In the genomic region with DNA sequence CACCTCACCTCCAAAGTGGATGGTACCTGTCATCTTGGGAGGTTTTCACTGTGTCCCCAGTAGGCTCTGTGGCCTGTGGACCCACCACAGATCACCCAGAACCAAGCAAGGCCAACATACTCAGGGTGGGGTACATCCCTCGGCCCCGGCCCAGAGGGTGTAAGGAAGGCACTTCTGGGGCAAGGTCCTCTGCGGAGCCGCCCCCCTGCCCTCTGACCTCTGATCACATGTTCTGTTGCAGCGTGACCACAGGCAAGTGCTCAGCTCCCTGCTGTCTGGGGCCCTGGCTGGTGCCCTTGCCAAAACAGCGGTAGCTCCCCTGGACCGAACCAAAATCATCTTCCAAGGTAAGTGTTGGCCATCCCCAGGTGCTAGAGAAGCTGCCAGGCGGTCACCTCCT, we compare ENCODE assay signal across 18 cellular contexts. TPM values are rescaled to one million over a fixed set of nuclear protein-coding genes. Genes with fewer than 3 reads are reported as not detected.
DNase-seq lines count a peak whose midpoint lies in the region; ATAC-seq and TF ChIP-seq lines count a peak whose summit lies in the region.
"Had no signal": no experiment of that assay in that cellular context is flagged by ENCODE, and none has a peak within 500 bp of the region (broad histone marks: within the 10 kb centered on the region; RNA-seq: fewer than 3 reads in every experiment).

No MANE protein-coding gene starts in this region.

- no peak for TF ChIP-seq POLR2A in thyroid gland (IDR thresholded peaks at IDR 0.05)

- H3K9me3 ChIP-seq in SK-N-SH (no peaks in the 10 kb centered on the region), liver (ENCODE audit: control insufficient read depth in 4 of 4, low read length in 3 of 4) (no peaks in the 10 kb centered on the region), thyroid gland (no peaks in the 10 kb centered on the region)
- H3K9me3 ChIP-seq: A549 had no signal

- H4K20me1 ChIP-seq in SK-N-SH (ENCODE audit: insufficient read depth), result no peaks in the 10 kb centered on the region

- H3K27ac ChIP-seq in SK-N-SH (ENCODE audit: low read depth in 2 of 2, low read length in 1 of 2), result no peak overlapping the region
- H3K27ac ChIP-seq in liver (ENCODE audit: low read depth in 1 of 2, low read length in 2 of 2), result peak overlapping the region; percentile 97 to 98
- H3K27ac ChIP-seq in thyroid gland, result peak overlapping the region; percentile 42 to 97 (median 84)
- H3K27ac ChIP-seq: 22Rv1, A549, C4-2B had no signal

- intact Hi-C loops in thyroid gland (cut with DNase I), result no loop called here

- TF ChIP-seq RAD21 in SK-N-SH (IDR thresholded peaks at IDR 0.05; ENCODE audit: low read length) (no peak), liver (IDR thresholded peaks at IDR 0.05) (peak; percentile 10 to 22)

- CTCF ChIA-PET in SK-N-SH (lab: Yijun Ruan, JAX), result interaction anchor here (1.9 kb wide), 1 partner anchor 73 kb away, joined by 8 read pairs; no protein-coding TSS in a partner anchor

- H3K4me1 ChIP-seq in SK-N-SH (ENCODE audit: control insufficient read depth in 1 of 2, insufficient read depth in 2 of 2, low read depth in 1 of 2, low read length in 1 of 2) (no peaks in the 10 kb centered on the region; a peak in 1 of 4 replicates), liver (ENCODE audit: control insufficient read depth in 4 of 4, insufficient read depth in 4 of 4, low read length in 3 of 4) (peaks cover 25 to 57% (median 39%) of the 10 kb centered on the region in 4 donors), thyroid gland (peaks cover 58 to 66% of the 10 kb centered on the region in 2 donors)

- no peak for TF ChIP-seq CTCF in SK-N-SH (IDR thresholded peaks at IDR 0.05)
- TF ChIP-seq CTCF in liver (IDR thresholded peaks at IDR 0.05; ENCODE audit: low read depth, low read length, missing input control), result no peak
- TF ChIP-seq CTCF in thyroid gland (IDR thresholded peaks at IDR 0.05), result no peak

- H3K9ac ChIP-seq in SK-N-SH (no peak overlapping the region), liver (ENCODE audit: low read depth in 1 of 2, low read length in 2 of 2) (no peak overlapping the region)

- POLR2A ChIA-PET in SK-N-SH (lab: Yijun Ruan, JAX), result no interaction called here

- no peak overlapping the region for H3K4me2 ChIP-seq in SK-N-SH
- H3K4me2 ChIP-seq: A549, GM23338 had no signal

- H3K9me2 ChIP-seq in SK-N-SH, result no peaks in the 10 kb centered on the region

- DNase-seq in SK-N-SH, result peak; percentile 4
- peak; percentile 5 for DNase-seq in iPS-NIHi7 (ENCODE audit: extremely low spot score)
- DNase-seq in thyroid gland, result no peak
- no peak for DNase-seq in COLO829 (ENCODE audit: low spot score)
- no peak for DNase-seq in NCI-H526 (lab: John Stamatoyannopoulos, UW)
- DNase-seq: AML-193; Calu3; CD4-positive, alpha-beta T cell; DMS79 treated with DMSO at 0.1 percent for 48 hours; GF-D8; H9 had no signal

- no peaks in the 10 kb centered on the region for H3K79me2 ChIP-seq in SK-N-SH (ENCODE audit: insufficient read depth)

- H3K36me3 ChIP-seq in SK-N-SH (replicated peaks in 1 of 2; ENCODE audit: control insufficient read depth in 1 of 2, insufficient read depth in 2 of 2, low read length in 1 of 2) (no peaks in the 10 kb centered on the region), liver (ENCODE audit: control insufficient read depth in 4 of 4, insufficient read depth in 3 of 4, low read depth in 1 of 4, low read length in 3 of 4) (peaks cover 0 to 4% (median 1%) of the 10 kb centered on the region in 4 donors), thyroid gland (peaks cover 0 to 3% of the 10 kb centered on the region in 2 donors)

- H3K27me3 ChIP-seq in SK-N-SH (ENCODE audit: insufficient read depth) (no peaks in the 10 kb centered on the region), liver (ENCODE audit: control insufficient read depth in 4 of 4, insufficient read depth in 4 of 4, low read length in 3 of 4) (no peaks in the 10 kb centered on the region), thyroid gland (no peaks in the 10 kb centered on the region)

- no peak overlapping the region for H2AFZ ChIP-seq in SK-N-SH (ENCODE audit: low read depth)
- H2AFZ ChIP-seq: GM23338 had no signal

- H3K4me3 ChIP-seq in SK-N-SH (ENCODE audit: low read depth in 2 of 2, low read length in 1 of 2) (no peak overlapping the region), liver (ENCODE audit: low read depth in 1 of 3, low read length in 3 of 3) (no peak overlapping the region), thyroid gland (replicated peaks in 1 of 3) (no peak overlapping the region)
- H3K4me3 ChIP-seq: A549, GM23338 had no signal

- ATAC-seq in SK-N-SH treated with all-trans-retinoic acid at 6 μM for 48 hours (no peak), HG03520 (IDR thresholded peaks at IDR 0.05; ENCODE audit: unreplicated experiment) (no peak)
- ATAC-seq: A549, GM23338 had no signal

- 91% methylated on average over 3 of the region's 8 CpGs for WGBS in SK-N-SH (ENCODE audit: low lambda C conversion rate)
- WGBS in liver, result 42% methylated on average over 8 of the region's 8 CpGs
- WGBS in thyroid gland, 2 donors, result 96% methylated on average over 7 to 8 of the region's 8 CpGs

- no peaks in the 10 kb centered on the region for H3F3A ChIP-seq in SK-N-SH (replicated peaks; ENCODE audit: insufficient read depth)

- TF ChIP-seq EP300 in SK-N-SH (IDR thresholded peaks at IDR 0.05; ENCODE audit: borderline replicate concordance in 1 of 2, low read depth in 1 of 2, low read length in 1 of 2), result no peak

TF ChIP-seq in SK-N-SH, 30 proteins besides CTCF, POLR2A, EP300 and RAD21 (continues in another document):
- TF ChIP-seq GATA2 (CRISPR knock-in tag; IDR thresholded peaks at IDR 0.05), result no peak
- TF ChIP-seq, protein P1, sequence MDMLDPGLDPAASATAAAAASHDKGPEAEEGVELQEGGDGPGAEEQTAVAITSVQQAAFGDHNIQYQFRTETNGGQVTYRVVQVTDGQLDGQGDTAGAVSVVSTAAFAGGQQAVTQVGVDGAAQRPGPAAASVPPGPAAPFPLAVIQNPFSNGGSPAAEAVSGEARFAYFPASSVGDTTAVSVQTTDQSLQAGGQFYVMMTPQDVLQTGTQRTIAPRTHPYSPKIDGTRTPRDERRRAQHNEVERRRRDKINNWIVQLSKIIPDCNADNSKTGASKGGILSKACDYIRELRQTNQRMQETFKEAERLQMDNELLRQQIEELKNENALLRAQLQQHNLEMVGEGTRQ (IDR thresholded peaks at IDR 0.05; ENCODE audit: borderline replicate concordance, low read depth, low read length), result no peak

TF ChIP-seq in SK-N-SH treated with all-trans-retinoic acid at 6 μM for 48 hours, 23 proteins besides CTCF, POLR2A, EP300 and RAD21:
- no peak for TF ChIP-seq OSR1 (CRISPR knock-in tag; IDR thresholded peaks at IDR 0.05)

TF ChIP-seq in liver, 16 proteins besides CTCF, POLR2A, EP300 and RAD21 (continues in another document):
- TF ChIP-seq, protein P2, sequence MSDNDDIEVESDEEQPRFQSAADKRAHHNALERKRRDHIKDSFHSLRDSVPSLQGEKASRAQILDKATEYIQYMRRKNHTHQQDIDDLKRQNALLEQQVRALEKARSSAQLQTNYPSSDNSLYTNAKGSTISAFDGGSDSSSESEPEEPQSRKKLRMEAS (IDR thresholded peaks at IDR 0.05), result peak; percentile 57
- TF ChIP-seq NR2F2 (IDR thresholded peaks at IDR 0.05) (peak; percentile 72), JUND (IDR thresholded peaks at IDR 0.05) (peak in 1 of 2 donors; percentile 13), SP1 (IDR thresholded peaks at IDR 0.05) (peak; percentile 44), EGR1 (IDR thresholded peaks at IDR 0.05; ENCODE audit: low read depth in 2 of 2) (no peak), HNF4A (conservative IDR thresholded peaks at IDR 0.05) (peak; percentile 87 to 90), RXRA (IDR thresholded peaks at IDR 0.05) (peak; percentile 71 to 85), HNF4G (IDR thresholded peaks at IDR 0.05) (peak; percentile 21), FOXA2 (IDR thresholded peaks at IDR 0.05) (no peak), GABPA (IDR thresholded peaks at IDR 0.05 in 1 of 2, conservative IDR thresholded peaks at IDR 0.05 in 1 of 2) (no peak)
- TF ChIP-seq, protein P3, sequence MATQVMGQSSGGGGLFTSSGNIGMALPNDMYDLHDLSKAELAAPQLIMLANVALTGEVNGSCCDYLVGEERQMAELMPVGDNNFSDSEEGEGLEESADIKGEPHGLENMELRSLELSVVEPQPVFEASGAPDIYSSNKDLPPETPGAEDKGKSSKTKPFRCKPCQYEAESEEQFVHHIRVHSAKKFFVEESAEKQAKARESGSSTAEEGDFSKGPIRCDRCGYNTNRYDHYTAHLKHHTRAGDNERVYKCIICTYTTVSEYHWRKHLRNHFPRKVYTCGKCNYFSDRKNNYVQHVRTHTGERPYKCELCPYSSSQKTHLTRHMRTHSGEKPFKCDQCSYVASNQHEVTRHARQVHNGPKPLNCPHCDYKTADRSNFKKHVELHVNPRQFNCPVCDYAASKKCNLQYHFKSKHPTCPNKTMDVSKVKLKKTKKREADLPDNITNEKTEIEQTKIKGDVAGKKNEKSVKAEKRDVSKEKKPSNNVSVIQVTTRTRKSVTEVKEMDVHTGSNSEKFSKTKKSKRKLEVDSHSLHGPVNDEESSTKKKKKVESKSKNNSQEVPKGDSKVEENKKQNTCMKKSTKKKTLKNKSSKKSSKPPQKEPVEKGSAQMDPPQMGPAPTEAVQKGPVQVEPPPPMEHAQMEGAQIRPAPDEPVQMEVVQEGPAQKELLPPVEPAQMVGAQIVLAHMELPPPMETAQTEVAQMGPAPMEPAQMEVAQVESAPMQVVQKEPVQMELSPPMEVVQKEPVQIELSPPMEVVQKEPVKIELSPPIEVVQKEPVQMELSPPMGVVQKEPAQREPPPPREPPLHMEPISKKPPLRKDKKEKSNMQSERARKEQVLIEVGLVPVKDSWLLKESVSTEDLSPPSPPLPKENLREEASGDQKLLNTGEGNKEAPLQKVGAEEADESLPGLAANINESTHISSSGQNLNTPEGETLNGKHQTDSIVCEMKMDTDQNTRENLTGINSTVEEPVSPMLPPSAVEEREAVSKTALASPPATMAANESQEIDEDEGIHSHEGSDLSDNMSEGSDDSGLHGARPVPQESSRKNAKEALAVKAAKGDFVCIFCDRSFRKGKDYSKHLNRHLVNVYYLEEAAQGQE (IDR thresholded peaks at IDR 0.05), result peak; percentile 14
- TF ChIP-seq, protein P4, sequence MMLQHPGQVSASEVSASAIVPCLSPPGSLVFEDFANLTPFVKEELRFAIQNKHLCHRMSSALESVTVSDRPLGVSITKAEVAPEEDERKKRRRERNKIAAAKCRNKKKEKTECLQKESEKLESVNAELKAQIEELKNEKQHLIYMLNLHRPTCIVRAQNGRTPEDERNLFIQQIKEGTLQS (IDR thresholded peaks at IDR 0.05), result no peak

RNA-seq across cellular contexts. Expression of a gene that starts 36.7 kb away (rescaled TPM):
- polyA plus RNA-seq in SK-N-SH (2012; rRNA removed), result 37.8 and 39.3 TPM in 2 replicates
- polyA plus RNA-seq in SK-N-SH (2012; cell fraction: cytosol; rRNA removed), result 10.0 and 16.7 TPM in 2 replicates
- polyA plus RNA-seq in SK-N-SH (2012; cell fraction: nucleus; rRNA removed), result 109 and 145 TPM in 2 replicates
- total RNA-seq in liver, result 10 to 100 TPM; 13.1 to 22.7 TPM
- 10 to 100 TPM; 25.3 to 27.1 TPM for polyA plus RNA-seq in liver
- 10 to 100 TPM; 29.6 to 37.8 (median 33.1) TPM for total RNA-seq in thyroid gland

RNA-seq across cellular contexts. Expression of a gene that starts 37.7 kb away (rescaled TPM):
- polyA plus RNA-seq in SK-N-SH (2012; rRNA removed), result 4.3 and 6.1 TPM in 2 replicates
- polyA plus RNA-seq in SK-N-SH (2012; cell fraction: cytosol; rRNA removed), result 2.8 and 4.3 TPM in 2 replicates
- polyA plus RNA-seq in SK-N-SH (2012; cell fraction: nucleus; rRNA removed), result 16.9 and 18.8 TPM in 2 replicates
- 10 to 100 TPM; 24.7 to 79.7 TPM for total RNA-seq in liver
- polyA plus RNA-seq in liver, result 10 to 100 TPM; 40.7 to 89.6 TPM
- 10 to 100 TPM; 28.0 to 43.9 (median 33.9) TPM for total RNA-seq in thyroid gland

Comparison
In these comparisons a context has a peak if more than half of its experiments do, and no peak if none do; other contexts are left out.
1. DNase-seq: peak in SK-N-SH (single experiment) and iPS-NIHi7 (single experiment); none in thyroid gland (0 of 2), COLO829 (single experiment) and NCI-H526 (0 of 2).
2. H3K27ac ChIP-seq: peak in liver (2 of 2) and thyroid gland (3 of 3); none in SK-N-SH (0 of 2).